In genomic region chr20:34825530-34826362, GRCh38 we compare ENCODE assay signal across 1 cellular context.
TF ChIP-seq lines count a peak whose summit lies in the region.

Gene NCOA6 (minus strand): TSS chr20:34825651. CDS start chr20:34782355, 43,296 bp downstream.

TF ChIP-seq in SK-N-SH, 30 proteins besides CTCF, POLR2A, EP300 and RAD21 (continued from another document):
- no peak for TF ChIP-seq REST (IDR thresholded peaks at IDR 0.05; ENCODE audit: low read depth, low read length)
- TF ChIP-seq TEAD4 (IDR thresholded peaks at IDR 0.05; ENCODE audit: borderline replicate concordance, insufficient read depth): no peak
- TF ChIP-seq FOSL2 (IDR thresholded peaks at IDR 0.05; ENCODE audit: borderline replicate concordance, low read depth): no peak
- 0 out of 2 replicates have a peak, but pooled peaks have one; percentile 15 for TF ChIP-seq MXI1 (IDR thresholded peaks at IDR 0.05; ENCODE audit: low read depth, low read length)
- no peak for TF ChIP-seq MEF2A (IDR thresholded peaks at IDR 0.05; ENCODE audit: borderline replicate concordance, low read depth)
- TF ChIP-seq CHD2 (IDR thresholded peaks at IDR 0.05; ENCODE audit: low read length, partially characterized antibody): no peak
- no peak for TF ChIP-seq FOXM1 (IDR thresholded peaks at IDR 0.05; ENCODE audit: low read depth)
- no peak for TF ChIP-seq IRF3 (IDR thresholded peaks at IDR 0.05; ENCODE audit: low read depth, low read length)
